ENCODE assay signal across 8 cellular contexts in the genomic region with DNA sequence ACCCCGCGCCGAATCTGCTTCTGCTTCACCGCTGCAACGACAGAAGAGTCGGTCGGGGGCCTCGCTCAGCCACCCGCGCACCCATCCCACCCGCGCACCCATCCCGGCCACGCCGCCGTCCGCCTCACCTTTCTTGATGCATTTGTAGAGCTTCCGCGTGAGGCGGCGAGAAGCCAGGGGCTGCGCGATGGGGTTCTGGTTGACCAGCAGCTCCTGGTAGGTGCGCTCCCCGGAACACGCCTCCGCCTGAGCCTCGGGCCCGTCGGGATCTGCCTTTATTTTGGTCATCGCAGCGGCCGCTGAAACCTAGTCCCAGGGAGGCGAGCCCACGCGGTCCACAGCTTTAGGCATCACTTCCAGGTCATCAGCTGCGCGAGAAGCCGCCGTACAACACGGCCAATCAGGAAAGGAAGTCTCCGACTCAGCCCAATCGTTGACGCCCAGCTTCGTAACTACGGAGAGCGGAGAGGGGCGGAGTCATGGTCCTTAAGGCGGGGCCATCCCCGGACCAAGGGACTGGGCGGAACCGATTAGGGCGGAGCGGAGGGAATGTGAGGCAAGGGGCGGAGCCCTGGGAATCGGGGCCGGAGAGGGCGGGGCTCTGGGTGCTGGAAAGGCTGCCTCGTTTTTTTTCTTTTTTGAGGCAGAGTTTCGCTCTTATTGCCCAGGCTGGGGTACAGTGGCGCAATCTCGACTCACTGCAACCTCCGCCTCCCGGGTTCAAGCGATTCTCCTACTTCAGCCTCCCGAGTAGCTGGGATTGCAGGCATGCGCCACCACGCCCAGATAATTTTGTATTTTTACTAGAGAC. TPM values are rescaled to one million over a fixed set of nuclear protein-coding genes. Genes with fewer than 3 reads are reported as not detected.
A peak's percentile ranks its signal among the peaks of the same experiment; 100 is the strongest.
DNase-seq lines count a peak whose midpoint lies in the region; ATAC-seq and TF ChIP-seq lines count a peak whose summit lies in the region.

A gene (minus strand): TSS at position 356 of the 811 bp plus-strand sequence. CDS start 68 bp downstream, at position 288.

- peaks cover 12% of the 10 kb centered on the region for H3K4me1 ChIP-seq in CD8-positive, alpha-beta T cell (ENCODE audit: insufficient read depth, low read length)
- H3K4me1 ChIP-seq in lung (ENCODE audit: control insufficient read depth in 2 of 2, insufficient read depth in 2 of 2, low read length in 2 of 2), result peaks cover 5% of the 10 kb centered on the region in 2 donors

- DNase-seq in CD8-positive, alpha-beta T cell, result peak; percentile 92 to 98 (median 95)
- DNase-seq in HS-27A (ENCODE audit: low read depth), result peak; percentile 77
- DNase-seq in NK-92 (lab: John Stamatoyannopoulos, UW; ENCODE audit: unreplicated experiment), result peak; percentile 53
- DNase-seq in activated CD8-positive, alpha-beta memory T cell treated with anti-CD3 and anti-CD28 coated beads for 1 hour (ENCODE audit: extremely low read depth in 1 of 2, low read depth in 1 of 2), result peak; percentile 90 to 94
- DNase-seq in effector CD8-positive, alpha-beta T cell (lab: John Stamatoyannopoulos, UW), result peak; percentile 96
- peak; percentile 99 for DNase-seq in lung (ENCODE audit: low spot score)
- DNase-seq in stimulated activated CD4-positive, alpha-beta T cell treated with anti-CD3 and anti-CD28 coated beads, TNF-alpha, amount 100 ng/mL, for 4 hours (ENCODE audit: low read depth in 3 of 3), result peak; percentile 97 to 98 (median 97)

- ATAC-seq in CD8-positive, alpha-beta T cell, result peak; percentile 99
- peak; percentile 99 for ATAC-seq in GM19467 (IDR thresholded peaks at IDR 0.05; ENCODE audit: unreplicated experiment)
- ATAC-seq in lung (ENCODE audit: insufficient read depth, low FRiP score), result peak; percentile 100

- no peaks in the 10 kb centered on the region for H3K27me3 Mint-ChIP-seq in CD8-positive, alpha-beta T cell (ENCODE audit: low read depth)

- peaks cover 35% of the 10 kb centered on the region for H3K36me3 Mint-ChIP-seq in CD8-positive, alpha-beta T cell

- H3K27me3 ChIP-seq in CD8-positive, alpha-beta T cell (ENCODE audit: insufficient read depth, low read length), result no peaks in the 10 kb centered on the region
- H3K27me3 ChIP-seq in lung (ENCODE audit: control insufficient read depth, insufficient read depth), result no peaks in the 10 kb centered on the region

- H3K4me3 Mint-ChIP-seq in CD8-positive, alpha-beta T cell, result peak within 1 kb of the TSS; percentile 97

- peak within 1 kb of the TSS; percentile 92 for H3K27ac Mint-ChIP-seq in CD8-positive, alpha-beta T cell

- CTCF ChIA-PET in CD8-positive, alpha-beta T cell (lab: Charles Lee), result interaction anchor here (1.3 to 18.6 kb wide), 5 partner anchors 9 to 76 kb away, joined by 3 to 411 read pairs (median 5); no protein-coding TSS in a partner anchor

- TF ChIP-seq CTCF in CD8-positive, alpha-beta T cell (IDR thresholded peaks at IDR 0.05), result no peak
- no peak for TF ChIP-seq CTCF in lung (IDR thresholded peaks at IDR 0.05; ENCODE audit: control extremely low read depth, extremely low read depth)

- H3K4me1 Mint-ChIP-seq in CD8-positive, alpha-beta T cell (ENCODE audit: low read depth), result peaks cover 26% of the 10 kb centered on the region

- WGBS in lung, 2 donors, result 2 to 3% methylated on average over 68 of the region's 68 CpGs

- H3K36me3 ChIP-seq in CD8-positive, alpha-beta T cell (ENCODE audit: insufficient read depth, low read length), result peaks cover 20% of the 10 kb centered on the region
- peaks cover 0 to 18% of the 10 kb centered on the region in 2 donors for H3K36me3 ChIP-seq in lung (ENCODE audit: control insufficient read depth in 2 of 2, insufficient read depth in 2 of 2, low read length in 2 of 2)

- peak within 1 kb of the TSS; percentile 51 for H3K27ac ChIP-seq in CD8-positive, alpha-beta T cell (ENCODE audit: low read depth, low read length)
- peak within 1 kb of the TSS; percentile 82 to 89 for H3K27ac ChIP-seq in lung (ENCODE audit: low read depth in 1 of 2, low read length in 1 of 2)

- H3K4me3 ChIP-seq in CD8-positive, alpha-beta T cell (ENCODE audit: low read depth, low read length), result peak within 1 kb of the TSS; percentile 94
- peak within 1 kb of the TSS; percentile 80 for H3K4me3 ChIP-seq in lung

- H3K9me3 ChIP-seq in CD8-positive, alpha-beta T cell (ENCODE audit: low read length), result no peaks in the 10 kb centered on the region
- no peaks in the 10 kb centered on the region for H3K9me3 ChIP-seq in lung (ENCODE audit: control insufficient read depth in 2 of 2, insufficient read depth in 1 of 2, low read length in 1 of 2)

- no peaks in the 10 kb centered on the region for H3K9me3 Mint-ChIP-seq in CD8-positive, alpha-beta T cell

- POLR2A ChIA-PET in CD8-positive, alpha-beta T cell (lab: Charles Lee), result interaction anchor here (0.6 to 2.1 kb wide), 10 partner anchors 9 to 79 kb away, joined by 3 to 11 read pairs (median 4); a partner anchor contains a TSS

- intact Hi-C loops in CD8-positive, alpha-beta T cell (cut with DNase I, micrococcal nuclease), result loop anchor here (1.0 to 10.0 kb wide), 8 partner anchors 23 to 1471 kb away; a partner anchor contains a TSS

RNA-seq across cellular contexts. Expression of the gene that starts here (rescaled TPM):
- 10 to 100 TPM; 48.8 to 49.6 TPM for total RNA-seq in CD8-positive, alpha-beta T cell
- 100 to 1,000 TPM in 1 of 2 donors, 10 to 100 TPM in 1; 64.7 to 136 TPM for total RNA-seq in lung
- 100 to 1,000 TPM; 127 to 199 TPM for polyA plus RNA-seq in lung

Comparison
In these comparisons a context has a peak if more than half of its experiments do, and no peak if none do; other contexts are left out.
1. Peak in every context shown above with its lines: DNase-seq, ATAC-seq, H3K4me3 ChIP-seq and H3K27ac ChIP-seq.